ENCODE assay signal across 24 cellular contexts in genomic region chr1:220227393-220227792, GRCh38.
"Had no signal": no experiment of that assay in that cellular context is flagged by ENCODE, and none has a peak within 500 bp of the region (broad histone marks: within the 10 kb centered on the region; RNA-seq: fewer than 3 reads in every experiment).

No MANE protein-coding gene starts in this region.

- H3K36me3 Mint-ChIP-seq: natural killer cell had no signal

- H3K27me3 ChIP-seq: ascending aorta, esophagus muscularis mucosa, gastroesophageal sphincter, heart left ventricle, ovary, sigmoid colon, upper lobe of right lung had no signal

- H3K27ac Mint-ChIP-seq: activated naive CD4-positive, alpha-beta T cell treated with anti-CD3 and anti-CD28 coated beads, Interleukin-2, amount 50 U/mL, for 24 hours; activated T-cell treated with anti-CD3 and anti-CD28 coated beads, Interleukin-2, amount 50 U/mL, for 72 hours; dendritic cell treated with granulocyte-macrophage colony-stimulating factor and Interleukin-4, amounts not matched to agents 40 ng/mL and 50 ng/mL, for 4 days; natural killer cell had no signal

- FAIRE-seq: endothelial cell of umbilical vein had no signal

- DNase-seq: activated CD4-positive, CD25-positive, alpha-beta regulatory T cell treated with anti-CD3 and anti-CD28 coated beads, Interleukin-2, amount 50 U/mL, for 72 hours; activated CD8-positive, alpha-beta memory T cell treated with anti-CD3 and anti-CD28 coated beads for 24 hours; activated CD8-positive, alpha-beta memory T cell treated with anti-CD3 and anti-CD28 coated beads, Interleukin-2, amount 50 U/mL, for 48 hours; activated gamma-delta T cell; activated T-cell treated with anti-CD3 and anti-CD28 coated beads, Interleukin-2, amount 50 U/mL, for 72 hours; effector CD8-positive, alpha-beta T cell; heart left ventricle; immature natural killer cell; kidney glomerular epithelial cell; natural killer cell; ovary; sigmoid colon; stimulated activated CD4-positive, alpha-beta T cell treated with anti-CD3 and anti-CD28 coated beads, Interleukin-4, amount 100 ng/mL, for 24 hours; T-helper 1 cell; T-helper 9 cell; upper lobe of right lung had no signal

- H3K36me3 ChIP-seq: ovary, thoracic aorta had no signal

- ATAC-seq: activated T-cell treated with anti-CD3 and anti-CD28 coated beads, Interleukin-2, amount 50 U/mL, for 72 hours; gastroesophageal sphincter; natural killer cell; stimulated activated effector memory CD8-positive, alpha-beta T cell treated with anti-CD3 and anti-CD28 coated beads, Interleukin-12 subunit alpha, Interleukin-12 subunit beta, amount 100 ng/mL, for 72 hours; upper lobe of right lung had no signal

- H3K4me3 ChIP-seq: ascending aorta, esophagus muscularis mucosa, gastroesophageal sphincter, heart left ventricle, ovary, sigmoid colon, thoracic aorta, upper lobe of right lung had no signal

- H3K9me3 Mint-ChIP-seq: activated naive CD4-positive, alpha-beta T cell treated with anti-CD3 and anti-CD28 coated beads, Interleukin-2, amount 50 U/mL, for 24 hours; activated T-cell treated with anti-CD3 and anti-CD28 coated beads, Interleukin-2, amount 50 U/mL, for 72 hours; dendritic cell treated with granulocyte-macrophage colony-stimulating factor and Interleukin-4, amounts not matched to agents 40 ng/mL and 50 ng/mL, for 4 days; immature natural killer cell; natural killer cell; stimulated activated effector memory CD8-positive, alpha-beta T cell treated with anti-CD3 and anti-CD28 coated beads, Interleukin-12 subunit alpha, Interleukin-12 subunit beta, amount 100 ng/mL, for 72 hours had no signal

- H3K27ac ChIP-seq: ascending aorta, esophagus muscularis mucosa, gastroesophageal sphincter, heart left ventricle, ovary, sigmoid colon, thoracic aorta, upper lobe of right lung had no signal

- H3K9me3 ChIP-seq: ascending aorta, esophagus muscularis mucosa, gastroesophageal sphincter, heart left ventricle, ovary, sigmoid colon, thoracic aorta, upper lobe of right lung had no signal

- H3K4me3 Mint-ChIP-seq: activated naive CD4-positive, alpha-beta T cell treated with anti-CD3 and anti-CD28 coated beads, Interleukin-2, amount 50 U/mL, for 24 hours; activated T-cell treated with anti-CD3 and anti-CD28 coated beads, Interleukin-2, amount 50 U/mL, for 72 hours; dendritic cell treated with granulocyte-macrophage colony-stimulating factor and Interleukin-4, amounts not matched to agents 40 ng/mL and 50 ng/mL, for 4 days; immature natural killer cell; natural killer cell; stimulated activated effector memory CD8-positive, alpha-beta T cell treated with anti-CD3 and anti-CD28 coated beads, Interleukin-12 subunit alpha, Interleukin-12 subunit beta, amount 100 ng/mL, for 72 hours had no signal

- H3K27me3 Mint-ChIP-seq: activated naive CD4-positive, alpha-beta T cell treated with anti-CD3 and anti-CD28 coated beads, Interleukin-2, amount 50 U/mL, for 24 hours; dendritic cell treated with granulocyte-macrophage colony-stimulating factor and Interleukin-4, amounts not matched to agents 40 ng/mL and 50 ng/mL, for 4 days had no signal
